Comparison of ENCODE assay signal across 17 cellular contexts in genomic region chr4:119788334-119789266, GRCh38.
"Had no signal": no experiment of that assay in that cellular context is flagged by ENCODE, and none has a peak within 500 bp of the region (broad histone marks: within the 10 kb centered on the region; RNA-seq: fewer than 3 reads in every experiment).

No MANE protein-coding gene starts in this region.

- H3K4me1 ChIP-seq: body of pancreas, colonic mucosa, sigmoid colon, tibial artery had no signal

- H3K9me3 ChIP-seq: body of pancreas, colonic mucosa, neutrophil, tibial artery had no signal

- H3K27ac ChIP-seq: body of pancreas, colonic mucosa, neutrophil, sigmoid colon, tibial artery had no signal

- H3K36me3 ChIP-seq: colonic mucosa, neutrophil, sigmoid colon, tibial artery had no signal

- H3K4me3 ChIP-seq: body of pancreas, colonic mucosa, sigmoid colon, tibial artery had no signal

- H3K27me3 ChIP-seq: body of pancreas, colonic mucosa, neutrophil, sigmoid colon, tibial artery had no signal

- ATAC-seq: body of pancreas; naive thymus-derived CD4-positive, alpha-beta T cell; stimulated activated naive CD8-positive, alpha-beta T cell treated with anti-CD3 and anti-CD28 coated beads, Interleukin-15, Interleukin-2, amounts not matched to agents 100 U/mL and 50 U/mL, for 24 hours; T-cell had no signal

- DNase-seq: activated B cell treated with CpG ODN at 0.5 μM for 24 hours; activated CD4-positive, alpha-beta memory T cell treated with anti-CD3 and anti-CD28 coated beads for 36 hours; activated CD4-positive, alpha-beta T cell treated with anti-CD3 and anti-CD28 coated beads for 4 hours; activated naive CD4-positive, alpha-beta T cell treated with Interleukin-2 at 50 U/mL for 16 hours; activated naive CD8-positive, alpha-beta T cell treated with anti-CD3 and anti-CD28 coated beads, Interleukin-2, amount 10 ng/mL, durations not matched to agents 7 days and 5 days; activated T-cell treated with anti-CD3 and anti-CD28 coated beads, Interleukin-2, amount 50 U/mL, for 1 hour; body of pancreas; colonic mucosa; foreskin melanocyte; head of caudate nucleus; naive thymus-derived CD4-positive, alpha-beta T cell; sigmoid colon; stimulated activated naive CD8-positive, alpha-beta T cell treated with anti-CD3 and anti-CD28 coated beads, Interleukin-15, Interleukin-2, amounts not matched to agents 100 U/mL and 50 U/mL, for 24 hours; substantia nigra; T-cell; tibial artery had no signal
